7 cellular contexts compared by ENCODE assay signal in genomic region chr9:63859475-63860215, GRCh38.
DNase-seq lines count a peak whose midpoint lies in the region; ATAC-seq and TF ChIP-seq lines count a peak whose summit lies in the region.

No MANE protein-coding gene starts in this region.

- peak overlapping the region; percentile 47 for H3K4me3 Mint-ChIP-seq in activated CD4-positive, alpha-beta memory T cell treated with anti-CD3 and anti-CD28 coated beads, Interleukin-2, amount 10 ng/mL, durations not matched to agents 7 days and 5 days
- H3K4me3 Mint-ChIP-seq in stimulated activated naive B cell treated with anti-CD40 and anti-IgM and Interleukin-4, amounts not matched to agents 10 μg/mL and 1 μg/mL and 100 μg/mL, for 72 hours = peak overlapping the region; percentile 42 to 76
- H3K4me3 Mint-ChIP-seq in progenitor cell of endocrine pancreas (ENCODE audit: low read depth) = no peak overlapping the region

- no peak for TF ChIP-seq CTCF in progenitor cell of endocrine pancreas (IDR thresholded peaks at IDR 0.05; ENCODE audit: unreplicated experiment)

- no peaks in the 10 kb centered on the region for H3K36me3 Mint-ChIP-seq in activated CD4-positive, alpha-beta memory T cell treated with anti-CD3 and anti-CD28 coated beads, Interleukin-2, amount 10 ng/mL, durations not matched to agents 7 days and 5 days (ENCODE audit: low read depth)
- peaks cover 0 to 2% of the 10 kb centered on the region in 2 donors for H3K36me3 Mint-ChIP-seq in stimulated activated naive B cell treated with anti-CD40 and anti-IgM and Interleukin-4, amounts not matched to agents 10 μg/mL and 1 μg/mL and 100 μg/mL, for 72 hours
- H3K36me3 Mint-ChIP-seq in progenitor cell of endocrine pancreas (ENCODE audit: insufficient read depth) = peaks cover 2% of the 10 kb centered on the region

- peaks cover 14% of the 10 kb centered on the region for H3K9me3 Mint-ChIP-seq in activated CD4-positive, alpha-beta memory T cell treated with anti-CD3 and anti-CD28 coated beads, Interleukin-2, amount 10 ng/mL, durations not matched to agents 7 days and 5 days
- peaks cover 13 to 14% of the 10 kb centered on the region in 2 donors for H3K9me3 Mint-ChIP-seq in stimulated activated naive B cell treated with anti-CD40 and anti-IgM and Interleukin-4, amounts not matched to agents 10 μg/mL and 1 μg/mL and 100 μg/mL, for 72 hours
- H3K9me3 Mint-ChIP-seq in progenitor cell of endocrine pancreas (ENCODE audit: low read depth) = peaks cover 21% of the 10 kb centered on the region

- POLR2A ChIA-PET in activated CD4-positive, alpha-beta memory T cell treated with anti-CD3 and anti-CD28 coated beads, Interleukin-2, amount 10 ng/mL, durations not matched to agents 7 days and 5 days (lab: Charles Lee) = no interaction called here

- CTCF ChIA-PET in activated CD4-positive, alpha-beta memory T cell treated with anti-CD3 and anti-CD28 coated beads, Interleukin-2, amount 10 ng/mL, durations not matched to agents 7 days and 5 days (lab: Charles Lee) = no interaction called here

- DNase-seq in H4 (ENCODE audit: low spot score) (peak; percentile 80), fibroblast of peridontal ligament (ENCODE audit: extremely low read depth) (peak; percentile 37), NCI-H1092 treated with DMSO at 0.1 percent for 48 hours (lab: John Stamatoyannopoulos, UW) (no peak), progenitor cell of endocrine pancreas (ENCODE audit: low spot score, unreplicated experiment) (no peak), NCI-H526 (lab: John Stamatoyannopoulos, UW) (no peak)
- peak; percentile 16 for DNase-seq in activated CD4-positive, alpha-beta memory T cell treated with anti-CD3 and anti-CD28 coated beads, Interleukin-2, amount 10 ng/mL, durations not matched to agents 7 days and 5 days
- DNase-seq in stimulated activated naive B cell treated with anti-CD40 and anti-IgM and Interleukin-4, amounts not matched to agents 10 μg/mL and 1 μg/mL and 100 μg/mL, for 72 hours = no peak

- ATAC-seq in stimulated activated naive B cell treated with anti-CD40 and anti-IgM and Interleukin-4, amounts not matched to agents 10 μg/mL and 1 μg/mL and 100 μg/mL, for 72 hours (replicated peaks) = peak; percentile 42 to 62

- H3K27me3 Mint-ChIP-seq in activated CD4-positive, alpha-beta memory T cell treated with anti-CD3 and anti-CD28 coated beads, Interleukin-2, amount 10 ng/mL, durations not matched to agents 7 days and 5 days = no peaks in the 10 kb centered on the region
- no peaks in the 10 kb centered on the region for H3K27me3 Mint-ChIP-seq in stimulated activated naive B cell treated with anti-CD40 and anti-IgM and Interleukin-4, amounts not matched to agents 10 μg/mL and 1 μg/mL and 100 μg/mL, for 72 hours
- no peaks in the 10 kb centered on the region for H3K27me3 Mint-ChIP-seq in progenitor cell of endocrine pancreas

- no peak overlapping the region for H3K27ac Mint-ChIP-seq in activated CD4-positive, alpha-beta memory T cell treated with anti-CD3 and anti-CD28 coated beads, Interleukin-2, amount 10 ng/mL, durations not matched to agents 7 days and 5 days
- H3K27ac Mint-ChIP-seq in stimulated activated naive B cell treated with anti-CD40 and anti-IgM and Interleukin-4, amounts not matched to agents 10 μg/mL and 1 μg/mL and 100 μg/mL, for 72 hours = peak overlapping the region; percentile 63
- H3K27ac Mint-ChIP-seq in progenitor cell of endocrine pancreas = no peak overlapping the region

- H3K4me1 Mint-ChIP-seq in activated CD4-positive, alpha-beta memory T cell treated with anti-CD3 and anti-CD28 coated beads, Interleukin-2, amount 10 ng/mL, durations not matched to agents 7 days and 5 days = no peaks in the 10 kb centered on the region
- no peaks in the 10 kb centered on the region for H3K4me1 Mint-ChIP-seq in stimulated activated naive B cell treated with anti-CD40 and anti-IgM and Interleukin-4, amounts not matched to agents 10 μg/mL and 1 μg/mL and 100 μg/mL, for 72 hours
- H3K4me1 Mint-ChIP-seq in progenitor cell of endocrine pancreas (ENCODE audit: low read depth) = no peaks in the 10 kb centered on the region

Comparison
In these comparisons a context has a peak if more than half of its experiments do, and no peak if none do; other contexts are left out.
1. DNase-seq: peak in H4 (single experiment), activated CD4-positive, alpha-beta memory T cell treated with anti-CD3 and anti-CD28 coated beads, Interleukin-2, amount 10 ng/mL, durations not matched to agents 7 days and 5 days (single experiment) and fibroblast of peridontal ligament (single experiment); none in stimulated activated naive B cell treated with anti-CD40 and anti-IgM and Interleukin-4, amounts not matched to agents 10 μg/mL and 1 μg/mL and 100 μg/mL, for 72 hours (single experiment), NCI-H1092 treated with DMSO at 0.1 percent for 48 hours (single experiment), progenitor cell of endocrine pancreas (single experiment) and NCI-H526 (0 of 2).